ENCODE assay signal across 19 cellular contexts in genomic region chr5:34913072-34913471, GRCh38. TPM values are rescaled to one million over a fixed set of nuclear protein-coding genes. Genes with fewer than 3 reads are reported as not detected.
DNase-seq lines count a peak whose midpoint lies in the region; FAIRE-seq and TF ChIP-seq lines count a peak whose summit lies in the region.
"Had no signal": no experiment of that assay in that cellular context is flagged by ENCODE, and none has a peak within 500 bp of the region (broad histone marks: within the 10 kb centered on the region; RNA-seq: fewer than 3 reads in every experiment).

No MANE protein-coding gene starts in this region.

- no peaks in the 10 kb centered on the region for H3K9me2 ChIP-seq in neural cell (ENCODE audit: insufficient read depth, low read length)

- CTCF ChIA-PET in BJ (lab: Yijun Ruan, JAX), result interaction anchor here (0.8 to 4.0 kb wide), 3 partner anchors 17 to 438 kb away, joined by 3 to 17 read pairs (median 6); no protein-coding TSS in a partner anchor

- H3K36me3 Mint-ChIP-seq in astrocyte (ENCODE audit: low read depth, unreplicated experiment), result peaks cover 2% of the 10 kb centered on the region

- intact Hi-C loops in cardiac septum (cut with DNase I), result no loop called here

- H3K4me1 Mint-ChIP-seq in astrocyte (ENCODE audit: low read depth, unreplicated experiment), result peaks cover 15% of the 10 kb centered on the region

- H3K79me2 ChIP-seq in astrocyte (ENCODE audit: insufficient read depth, low read length) (peaks cover 58% of the 10 kb centered on the region), neural cell (replicated peaks; ENCODE audit: insufficient read depth, low read length) (peaks cover 42% of the 10 kb centered on the region)

- H3K36me3 ChIP-seq in BJ (ENCODE audit: control insufficient read depth, insufficient read depth, low read length) (peaks cover 4% of the 10 kb centered on the region; the same call in 1 of the 2 replicates), astrocyte (ENCODE audit: insufficient read depth, low read length) (peaks cover 27% of the 10 kb centered on the region), neural cell (ENCODE audit: insufficient read depth, low read length) (peaks cover 5% of the 10 kb centered on the region)
- H3K36me3 ChIP-seq: breast epithelium had no signal

- TF ChIP-seq RAD21 in neural cell (conservative IDR thresholded peaks at IDR 0.05), result no peak

- no peaks in the 10 kb centered on the region for H3K9me3 ChIP-seq in astrocyte (ENCODE audit: insufficient read depth, low read depth, low read length)
- no peaks in the 10 kb centered on the region for H3K9me3 ChIP-seq in neural cell (ENCODE audit: low read length)
- H3K9me3 ChIP-seq: breast epithelium had no signal

- FAIRE-seq in astrocyte (lab: Jason Lieb, UNC), result no peak
- FAIRE-seq: G401.6, small intestine had no signal

- no peak overlapping the region for H3K4me3 ChIP-seq in BJ (ENCODE audit: low read depth, low read length)
- peak overlapping the region; percentile 96 for H3K4me3 ChIP-seq in HFF-Myc (replicated peaks; ENCODE audit: low read depth, low read length)
- no peak overlapping the region for H3K4me3 ChIP-seq in astrocyte (ENCODE audit: insufficient read depth, low read depth, low read length)
- H3K4me3 ChIP-seq in neural cell (ENCODE audit: low read length), result peak overlapping the region; percentile 96
- H3K4me3 ChIP-seq: breast epithelium had no signal

- H3K9me3 Mint-ChIP-seq in astrocyte (ENCODE audit: unreplicated experiment), result no peaks in the 10 kb centered on the region
- H3K9me3 Mint-ChIP-seq: mesothelial cell of epicardium; stimulated activated naive B cell treated with anti-CD40 and anti-IgM and Interleukin-4, amounts not matched to agents 10 μg/mL and 1 μg/mL and 100 μg/mL, for 72 hours had no signal

- H2AFZ ChIP-seq in astrocyte (ENCODE audit: low read depth, low read length), result no peak overlapping the region
- no peak overlapping the region for H2AFZ ChIP-seq in neural cell (ENCODE audit: low read depth, low read length)

- H3K27ac ChIP-seq in astrocyte (ENCODE audit: low read depth, low read length), result no peak overlapping the region
- no peak overlapping the region for H3K27ac ChIP-seq in neural cell (ENCODE audit: low read length)
- H3K27ac ChIP-seq: breast epithelium had no signal

- in situ Hi-C loops in KBM-7 (cut with MboI; ENCODE audit: low pct_unique_long_range_greater_than_20kb, low sequenced_read_pairs), result no loop called here

- no peaks in the 10 kb centered on the region for H3F3A ChIP-seq in neural cell (ENCODE audit: insufficient read depth, low read length, poor library complexity, severe bottlenecking)

- H3K4me3 Mint-ChIP-seq in astrocyte (ENCODE audit: unreplicated experiment), result no peak overlapping the region
- H3K4me3 Mint-ChIP-seq: mesothelial cell of epicardium had no signal

- POLR2A ChIA-PET in BJ (lab: Charles Lee), result interaction anchor here (0.6 to 0.7 kb wide), 3 partner anchors 250 to 414 kb away, joined by 3 to 5 read pairs (median 5); no protein-coding TSS in a partner anchor

- no peaks in the 10 kb centered on the region for H3K27me3 ChIP-seq in BJ (ENCODE audit: control insufficient read depth, insufficient read depth, low read length)
- H3K27me3 ChIP-seq in astrocyte (ENCODE audit: insufficient read depth, low read length), result no peaks in the 10 kb centered on the region
- no peaks in the 10 kb centered on the region for H3K27me3 ChIP-seq in neural cell (ENCODE audit: insufficient read depth, low read depth, low read length)
- H3K27me3 ChIP-seq: breast epithelium had no signal

- no peaks in the 10 kb centered on the region for H3K27me3 Mint-ChIP-seq in astrocyte (ENCODE audit: low read depth, unreplicated experiment)
- H3K27me3 Mint-ChIP-seq: stimulated activated naive B cell treated with anti-CD40 and anti-IgM and Interleukin-4, amounts not matched to agents 10 μg/mL and 1 μg/mL and 100 μg/mL, for 72 hours had no signal

- H3K4me2 ChIP-seq in astrocyte (ENCODE audit: low read length), result no peak overlapping the region
- H3K4me2 ChIP-seq in neural cell (ENCODE audit: low read length), result no peak overlapping the region

- peak; percentile 87 for DNase-seq in BJ (ENCODE audit: low read depth)
- DNase-seq in HFF-Myc (ENCODE audit: extremely low read depth, low read depth), result no peak
- peak; percentile 38 for DNase-seq in astrocyte (ENCODE audit: low read depth)
- DNase-seq in cardiac septum (ENCODE audit: low spot score), result no peak
- DNase-seq in SK-N-DZ (ENCODE audit: low spot score), result no peak
- DNase-seq in KBM-7, result no peak
- DNase-seq in SIG-M5 (lab: John Stamatoyannopoulos, UW), result no peak
- DNase-seq: activated CD4-positive, alpha-beta T cell treated with anti-CD3 and anti-CD28 coated beads for 4 hours; activated naive CD4-positive, alpha-beta T cell treated with anti-CD3 and anti-CD28 coated beads, Interleukin-2, amount 50 U/mL, for 16 hours; activated T-cell treated with anti-CD3 and anti-CD28 coated beads for 4 hours; islet precursor cell; NCI-H2029 treated with DMSO at 0.1 percent for 48 hours; small intestine; stimulated activated naive B cell treated with anti-CD40 and anti-IgM and Interleukin-4, amounts not matched to agents 10 μg/mL and 1 μg/mL and 100 μg/mL, for 72 hours; T-helper 9 cell had no signal

- H3K4me1 ChIP-seq in astrocyte (ENCODE audit: insufficient read depth, low read length), result peaks cover 22% of the 10 kb centered on the region

- H4K20me1 ChIP-seq in astrocyte (ENCODE audit: insufficient read depth, low read length) (peaks cover 7% of the 10 kb centered on the region), neural cell (ENCODE audit: insufficient read depth) (no peaks in the 10 kb centered on the region)

- TF ChIP-seq CTCF in BJ (IDR thresholded peaks at IDR 0.05; ENCODE audit: insufficient read depth, low read depth, low read length), result no peak
- TF ChIP-seq CTCF in HFF-Myc (IDR thresholded peaks at IDR 0.05; ENCODE audit: low read depth, low read length, missing control alignments), result no peak
- TF ChIP-seq CTCF in astrocyte (IDR thresholded peaks at IDR 0.05; ENCODE audit: insufficient read depth, low read depth, low read length), result no peak
- no peak for TF ChIP-seq CTCF in neural cell (IDR thresholded peaks at IDR 0.05; ENCODE audit: poor library complexity, severe bottlenecking)

- no peak overlapping the region for H3K27ac Mint-ChIP-seq in astrocyte (ENCODE audit: unreplicated experiment)
- H3K27ac Mint-ChIP-seq: stimulated activated naive B cell treated with anti-CD40 and anti-IgM and Interleukin-4, amounts not matched to agents 10 μg/mL and 1 μg/mL and 100 μg/mL, for 72 hours had no signal

- H3K9ac ChIP-seq in astrocyte (ENCODE audit: low read length) (no peak overlapping the region), neural cell (ENCODE audit: low read length) (no peak overlapping the region)

- TF ChIP-seq EP300 in neural cell (conservative IDR thresholded peaks at IDR 0.05; ENCODE audit: poor library complexity, severe bottlenecking), result no peak

TF ChIP-seq in neural cell, 6 proteins besides CTCF, POLR2A, EP300 and RAD21 (continues in another document):
- TF ChIP-seq SMC3 (conservative IDR thresholded peaks at IDR 0.05; ENCODE audit: poor library complexity), result no peak
- no peak for TF ChIP-seq REST (IDR thresholded peaks at IDR 0.05; ENCODE audit: borderline replicate concordance)
- no peak for TF ChIP-seq TAF1 (IDR thresholded peaks at IDR 0.05; ENCODE audit: low read depth)
- no peak for TF ChIP-seq POLR2AphosphoS5 (IDR thresholded peaks at IDR 0.05)
- TF ChIP-seq EZH2 (IDR thresholded peaks at IDR 0.05; ENCODE audit: borderline replicate concordance, insufficient read depth, low read length, poor library complexity, severe bottlenecking), result no peak

RNA-seq across cellular contexts. Expression of gene RAD1, which starts 2.2 kb away (rescaled TPM):
- 57.2 and 65.3 TPM in 2 replicates for polyA plus RNA-seq in BJ (2011; rRNA removed)
- 36.1 and 43.5 TPM in 2 replicates for polyA minus RNA-seq in BJ (2011; rRNA and poly(A)+ RNA removed)
- 19.7 and 20.2 TPM in 2 replicates for total RNA-seq in astrocyte
- polyA plus RNA-seq in neural cell, result 27.0 and 37.2 TPM in 2 replicates
- polyA minus RNA-seq in neural cell, result 42.3 and 43.3 TPM in 2 replicates
- 23.4 TPM for total RNA-seq in cardiac septum
- polyA plus RNA-seq in SK-N-DZ (2014; cell fraction: cytosol; rRNA removed), result 37.4 and 54.2 TPM in 2 replicates
- polyA plus RNA-seq in SK-N-DZ (2014; cell fraction: nucleus; rRNA removed), result 26.0 and 43.2 TPM in 2 replicates

RNA-seq across cellular contexts. Expression of gene BRIX1, which starts 2.4 kb away (rescaled TPM):
- polyA plus RNA-seq in BJ (2011; rRNA removed), result 11.4 and 32.5 TPM in 2 replicates
- 7.4 and 8.6 TPM in 2 replicates for polyA minus RNA-seq in BJ (2011; rRNA and poly(A)+ RNA removed)
- 27.3 and 28.6 TPM in 2 replicates for total RNA-seq in astrocyte
- polyA plus RNA-seq in neural cell, result 24.9 and 29.2 TPM in 2 replicates
- 36.5 and 37.5 TPM in 2 replicates for polyA minus RNA-seq in neural cell
- total RNA-seq in cardiac septum, result 14.6 TPM
- polyA plus RNA-seq in SK-N-DZ (2014; cell fraction: cytosol; rRNA removed), result 64.2 and 71.1 TPM in 2 replicates
- 65.9 and 68.3 TPM in 2 replicates for polyA plus RNA-seq in SK-N-DZ (2014; cell fraction: nucleus; rRNA removed)

RNA-seq across cellular contexts. Expression of gene DNAJC21, which starts 16.3 kb away (rescaled TPM):
- 7.5 and 19.6 TPM in 2 replicates for polyA plus RNA-seq in BJ (2011; rRNA removed)
- polyA minus RNA-seq in BJ (2011; rRNA and poly(A)+ RNA removed), result 6.6 and 8.9 TPM in 2 replicates
- 58.9 and 66.4 TPM in 2 replicates for total RNA-seq in astrocyte
- 14.9 and 17.0 TPM in 2 replicates for polyA plus RNA-seq in neural cell
- polyA minus RNA-seq in neural cell, result 27.3 and 37.0 TPM in 2 replicates
- total RNA-seq in cardiac septum, result 68.4 TPM
- polyA plus RNA-seq in SK-N-DZ (2014; cell fraction: cytosol; rRNA removed), result 36.8 and 43.3 TPM in 2 replicates
- 22.7 and 26.9 TPM in 2 replicates for polyA plus RNA-seq in SK-N-DZ (2014; cell fraction: nucleus; rRNA removed)

Comparison
In these comparisons a context has a peak if more than half of its experiments do, and no peak if none do; other contexts are left out.
1. DNase-seq: peak in BJ (single experiment) and astrocyte (single experiment); none in HFF-Myc (single experiment), cardiac septum (single experiment), SK-N-DZ (single experiment), KBM-7 (single experiment) and SIG-M5 (single experiment).
2. H3K4me3 ChIP-seq: peak in HFF-Myc (single experiment) and neural cell (single experiment); none in BJ (single experiment) and astrocyte (single experiment).